In genomic region chr1:56169856-56170255, GRCh38 we compare ENCODE assay signal across 16 cellular contexts.
"Had no signal": no experiment of that assay in that cellular context is flagged by ENCODE, and none has a peak within 500 bp of the region (broad histone marks: within the 10 kb centered on the region; RNA-seq: fewer than 3 reads in every experiment).

No MANE protein-coding gene starts in this region.

- H3K4me2 ChIP-seq: hepatocyte had no signal

- H3K4me3 ChIP-seq: colonic mucosa, hepatocyte, left ventricle myocardium inferior, mucosa of descending colon, pancreas, tibial artery, uterus had no signal

- ATAC-seq: activated CD4-positive, CD25-positive, alpha-beta regulatory T cell treated with anti-CD3 and anti-CD28 coated beads, Interleukin-2, amount 50 U/mL, for 24 hours; mucosa of descending colon; naive thymus-derived CD4-positive, alpha-beta T cell; pancreas; stimulated activated memory B cell treated with anti-CD40 and anti-IgM and Interleukin-4, amounts not matched to agents 10 μg/mL and 1 μg/mL and 100 μg/mL, for 72 hours had no signal

- H3K9me3 ChIP-seq: colonic mucosa, left ventricle myocardium inferior, mucosa of descending colon, pancreas, tibial artery, uterus had no signal

- H3K27me3 ChIP-seq: colonic mucosa, hepatocyte, pancreas, tibial artery, uterus had no signal

- H3K79me2 ChIP-seq: hepatocyte had no signal

- H3K4me1 ChIP-seq: colonic mucosa, pancreas, uterus had no signal

- H3K36me3 ChIP-seq: colonic mucosa, left ventricle myocardium inferior, pancreas, tibial artery, uterus had no signal

- H3K27ac ChIP-seq: colonic mucosa, hepatocyte, left ventricle myocardium inferior, pancreas, uterus had no signal

- DNase-seq: activated CD4-positive, alpha-beta T cell treated with anti-CD3 and anti-CD28 coated beads, Interleukin-2, amount 50 U/mL, for 1 hour; activated naive CD8-positive, alpha-beta T cell treated with anti-CD3 and anti-CD28 coated beads, Interleukin-2, amount 10 ng/mL, durations not matched to agents 7 days and 5 days; aorta; caudate nucleus; colonic mucosa; left ventricle myocardium inferior; mucosa of descending colon; naive thymus-derived CD4-positive, alpha-beta T cell; pancreas; stimulated activated CD4-positive, alpha-beta T cell treated with anti-CD3 and anti-CD28 coated beads, Interleukin-2, amount 100 ng/mL, for 48 hours; SW 1271; tibial artery; uterus had no signal

- H2AFZ ChIP-seq: hepatocyte had no signal
